In the genomic region with DNA sequence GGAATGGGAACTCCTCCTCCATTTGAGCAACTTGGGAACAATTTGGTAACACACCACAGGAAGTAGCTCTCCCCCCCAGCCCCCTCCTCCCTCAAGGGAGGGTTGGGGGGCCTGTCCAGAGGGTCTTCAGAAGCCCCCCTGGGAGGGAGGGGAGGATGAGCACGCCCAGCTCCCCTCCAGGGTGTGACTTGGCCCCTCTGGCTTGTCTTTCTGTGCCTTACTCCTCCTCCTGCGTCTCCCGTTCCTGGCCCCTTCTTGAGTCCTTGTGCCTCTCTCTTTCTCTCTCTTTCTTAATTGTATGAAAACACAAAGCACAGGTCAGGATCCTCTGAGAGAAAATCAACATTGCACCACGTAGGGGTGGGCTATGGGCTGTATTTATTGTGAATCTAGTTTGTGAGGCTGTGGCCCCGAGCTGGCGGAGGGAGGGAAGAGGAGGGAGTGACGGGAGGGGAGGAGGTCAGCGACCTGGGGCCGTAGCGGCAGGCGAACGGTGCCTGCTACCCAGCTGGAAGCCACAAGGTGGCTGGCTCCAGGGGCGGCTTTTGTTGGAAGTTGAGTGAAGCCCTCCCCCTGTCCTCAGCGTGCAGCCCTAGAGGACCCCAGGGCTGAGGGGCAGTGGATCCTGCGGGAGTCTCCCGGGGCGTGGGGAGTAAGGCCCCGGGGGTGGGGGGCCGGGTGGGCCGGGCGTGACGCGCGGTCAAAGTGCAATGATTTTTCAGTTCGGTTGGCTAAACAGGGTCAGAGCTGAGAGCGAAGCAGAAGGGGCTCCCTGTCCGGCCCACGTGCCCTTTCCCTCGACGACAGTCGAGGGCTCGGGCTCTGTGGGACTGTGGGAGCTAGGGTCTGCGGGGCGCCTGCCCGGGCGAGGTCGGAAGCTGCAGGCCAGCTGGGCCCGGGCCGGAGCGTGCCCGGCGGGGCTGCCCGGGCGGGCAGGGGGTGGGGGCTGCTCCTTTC, we compare ENCODE assay signal across 7 cellular contexts.
DNase-seq lines count a peak whose midpoint lies in the region; ATAC-seq and TF ChIP-seq lines count a peak whose summit lies in the region.

No MANE protein-coding gene starts in this region.

- H3K27ac ChIP-seq in HUES6 (ENCODE audit: low read depth, low read length) (no peak overlapping the region), SK-N-MC (peak overlapping the region; percentile 75)

- peaks cover 14% of the 10 kb centered on the region for H3K36me3 Mint-ChIP-seq in stimulated activated effector memory CD8-positive, alpha-beta T cell treated with anti-CD3 and anti-CD28 coated beads, Interleukin-12 subunit alpha, Interleukin-12 subunit beta, amount 100 ng/mL, for 72 hours

- H3K9me3 ChIP-seq in HUES6 (ENCODE audit: control insufficient read depth, insufficient read depth, low read depth, low read length) = no peaks in the 10 kb centered on the region
- no peaks in the 10 kb centered on the region for H3K9me3 ChIP-seq in SK-N-MC (ENCODE audit: low read depth, low read length)

- ATAC-seq in stimulated activated effector memory CD8-positive, alpha-beta T cell treated with anti-CD3 and anti-CD28 coated beads, Interleukin-12 subunit alpha, Interleukin-12 subunit beta, amount 100 ng/mL, for 72 hours = no peak
- ATAC-seq in GM19395 (IDR thresholded peaks at IDR 0.05; ENCODE audit: unreplicated experiment) (no peak), HG03095 (IDR thresholded peaks at IDR 0.05; ENCODE audit: unreplicated experiment) (no peak), HG03378 (IDR thresholded peaks at IDR 0.05; ENCODE audit: unreplicated experiment) (no peak)

- H3K4me3 ChIP-seq in HUES6 (ENCODE audit: low read depth, low read length) (peak overlapping the region; percentile 61), SK-N-MC (peak overlapping the region; percentile 42), fibroblast of pulmonary artery (replicated peaks; ENCODE audit: low read depth, low read length) (no peak overlapping the region)

- H3K9ac ChIP-seq in HUES6 (ENCODE audit: low read length) (peak overlapping the region; percentile 9), SK-N-MC (ENCODE audit: insufficient read length) (peak overlapping the region; percentile 46)

- H3K4me1 ChIP-seq in HUES6 (ENCODE audit: control insufficient read depth, insufficient read depth, low read length) = peaks cover 27% of the 10 kb centered on the region

- peak; percentile 4 for TF ChIP-seq CTCF in fibroblast of pulmonary artery (IDR thresholded peaks at IDR 0.05; ENCODE audit: low read length, missing control alignments)

- H3K27me3 ChIP-seq in HUES6 (ENCODE audit: control insufficient read depth, insufficient read depth, low read length) = peaks cover 89% of the 10 kb centered on the region

- DNase-seq in SK-N-MC (ENCODE audit: low read depth, low spot score) (no peak), fibroblast of pulmonary artery (ENCODE audit: low read depth) (no peak)
- no peak for DNase-seq in stimulated activated effector memory CD8-positive, alpha-beta T cell treated with anti-CD3 and anti-CD28 coated beads, Interleukin-12 subunit alpha, Interleukin-12 subunit beta, amount 100 ng/mL, for 72 hours (ENCODE audit: low spot score in 2 of 2)

- H3K4me1 Mint-ChIP-seq in stimulated activated effector memory CD8-positive, alpha-beta T cell treated with anti-CD3 and anti-CD28 coated beads, Interleukin-12 subunit alpha, Interleukin-12 subunit beta, amount 100 ng/mL, for 72 hours = peaks cover 43% of the 10 kb centered on the region

- peak overlapping the region; percentile 45 for H3K4me3 Mint-ChIP-seq in stimulated activated effector memory CD8-positive, alpha-beta T cell treated with anti-CD3 and anti-CD28 coated beads, Interleukin-12 subunit alpha, Interleukin-12 subunit beta, amount 100 ng/mL, for 72 hours

- peak overlapping the region; percentile 9 for H3K27ac Mint-ChIP-seq in stimulated activated effector memory CD8-positive, alpha-beta T cell treated with anti-CD3 and anti-CD28 coated beads, Interleukin-12 subunit alpha, Interleukin-12 subunit beta, amount 100 ng/mL, for 72 hours

- no peaks in the 10 kb centered on the region for H3K9me3 Mint-ChIP-seq in stimulated activated effector memory CD8-positive, alpha-beta T cell treated with anti-CD3 and anti-CD28 coated beads, Interleukin-12 subunit alpha, Interleukin-12 subunit beta, amount 100 ng/mL, for 72 hours

- H3K36me3 ChIP-seq in HUES6 (ENCODE audit: control insufficient read depth, insufficient read depth, low read length) (no peaks in the 10 kb centered on the region), SK-N-MC (ENCODE audit: insufficient read depth, low read length) (no peaks in the 10 kb centered on the region)
